15 cellular contexts compared by ENCODE assay signal in the genomic region with DNA sequence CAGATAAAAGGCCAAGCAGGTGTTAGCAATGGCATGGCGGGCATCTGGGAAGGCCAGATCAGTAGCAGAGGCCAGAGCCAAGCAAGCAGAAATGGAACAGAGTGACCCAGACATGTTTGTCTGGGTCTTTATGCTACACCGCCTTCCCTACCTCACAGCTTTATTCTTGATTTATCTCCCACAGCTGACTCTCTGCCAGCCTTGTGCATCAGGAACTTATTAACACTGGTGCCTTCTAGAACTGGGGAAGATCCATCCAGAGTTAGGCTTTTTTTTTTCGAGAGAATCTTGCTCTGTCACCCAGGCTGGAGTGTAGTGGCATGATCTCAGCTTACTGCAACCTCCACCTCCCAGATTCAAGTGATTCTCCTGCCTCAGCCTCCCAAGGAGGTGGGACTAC.
"Had no signal": no experiment of that assay in that cellular context is flagged by ENCODE, and none has a peak within 500 bp of the region (broad histone marks: within the 10 kb centered on the region; RNA-seq: fewer than 3 reads in every experiment).

No MANE protein-coding gene starts in this region.

- H3K9me3 ChIP-seq: left lung, thyroid gland, uterus had no signal

- H3K27ac Mint-ChIP-seq: activated CD8-positive, alpha-beta memory T cell treated with anti-CD3 and anti-CD28 coated beads, Interleukin-2, amount 10 ng/mL, durations not matched to agents 7 days and 5 days; activated naive CD8-positive, alpha-beta T cell; activated T-cell treated with anti-CD3 and anti-CD28 coated beads, Interleukin-2, amount 50 U/mL, for 24 hours; memory B cell; T-helper 2 cell treated with Interferon-gamma antibody and Interleukin-4, amounts not matched to agents 5 μg/mL and 100 μg/mL, for 36 hours had no signal

- H3K9me3 Mint-ChIP-seq: activated T-cell treated with anti-CD3 and anti-CD28 coated beads, Interleukin-2, amount 50 U/mL, for 24 hours; memory B cell; T-helper 2 cell treated with Interferon-gamma antibody and Interleukin-4, amounts not matched to agents 5 μg/mL and 100 μg/mL, for 36 hours had no signal

- DNase-seq: activated CD4-positive, alpha-beta T cell treated with anti-CD3 and anti-CD28 coated beads, Interleukin-2, amount 50 U/mL, for 48 hours; activated CD8-positive, alpha-beta memory T cell treated with anti-CD3 and anti-CD28 coated beads, Interleukin-2, amount 10 ng/mL, durations not matched to agents 7 days and 5 days; activated effector memory CD4-positive, alpha-beta T cell treated with anti-CD3 and anti-CD28 coated beads, Interleukin-2, amount 50 U/mL, for 16 hours; activated T-cell treated with anti-CD3 and anti-CD28 coated beads, Interleukin-2, amount 50 U/mL, for 24 hours; amygdala; cerebellar nuclear complex; foreskin melanocyte; heart right ventricle; left lung; thyroid gland; uterus had no signal

- H3K4me3 ChIP-seq: heart right ventricle, left lung, thyroid gland, uterus had no signal

- H3K27ac ChIP-seq: heart right ventricle, left lung, thyroid gland, uterus had no signal

- ATAC-seq: activated CD4-positive, CD25-positive, alpha-beta regulatory T cell treated with anti-CD3 and anti-CD28 coated beads, Interleukin-2, amount 50 U/mL, for 24 hours; activated CD8-positive, alpha-beta memory T cell treated with anti-CD3 and anti-CD28 coated beads, Interleukin-2, amount 10 ng/mL, durations not matched to agents 7 days and 5 days; heart right ventricle; left lung had no signal

- H3K4me1 ChIP-seq: thyroid gland, uterus had no signal

- H3K4me3 Mint-ChIP-seq: activated CD8-positive, alpha-beta memory T cell treated with anti-CD3 and anti-CD28 coated beads, Interleukin-2, amount 10 ng/mL, durations not matched to agents 7 days and 5 days; activated naive CD8-positive, alpha-beta T cell; activated T-cell treated with anti-CD3 and anti-CD28 coated beads, Interleukin-2, amount 50 U/mL, for 24 hours; memory B cell; T-helper 2 cell treated with Interferon-gamma antibody and Interleukin-4, amounts not matched to agents 5 μg/mL and 100 μg/mL, for 36 hours had no signal

- H3K36me3 ChIP-seq: heart right ventricle, left lung, thyroid gland, uterus had no signal

- H3K27me3 ChIP-seq: heart right ventricle, left lung, thyroid gland, uterus had no signal

- H3K36me3 Mint-ChIP-seq: activated CD8-positive, alpha-beta memory T cell treated with anti-CD3 and anti-CD28 coated beads, Interleukin-2, amount 10 ng/mL, durations not matched to agents 7 days and 5 days; memory B cell had no signal

- H3K27me3 Mint-ChIP-seq: activated naive CD8-positive, alpha-beta T cell; activated T-cell treated with anti-CD3 and anti-CD28 coated beads, Interleukin-2, amount 50 U/mL, for 24 hours; memory B cell had no signal
